ENCODE assay signal across 10 cellular contexts in genomic region chr22:17891427-17892167, GRCh38.
DNase-seq lines count a peak whose midpoint lies in the region; ATAC-seq and TF ChIP-seq lines count a peak whose summit lies in the region.
"Had no signal": no experiment of that assay in that cellular context is flagged by ENCODE, and none has a peak within 500 bp of the region (broad histone marks: within the 10 kb centered on the region; RNA-seq: fewer than 3 reads in every experiment).

No MANE protein-coding gene starts in this region.

- intact Hi-C loops in transverse colon (cut with DNase I; ENCODE audit: low total_unique reads): no loop called here

- no peak for TF ChIP-seq POLR2A in transverse colon (IDR thresholded peaks at IDR 0.05)

- H3K9me3 ChIP-seq in transverse colon: no peaks in the 10 kb centered on the region

- in situ Hi-C loops in transverse colon (cut with MboI; ENCODE audit: low pct_ligation_motif_present in 1 of 4, low pct_unique_long_range_greater_than_20kb in 1 of 4, low sequenced_read_pairs in 3 of 4): no loop called here

- H3K27me3 ChIP-seq in transverse colon: no peaks in the 10 kb centered on the region

- peak; percentile 5 for DNase-seq in NCI-H510A treated with DMSO at 0.1 percent for 48 hours (lab: John Stamatoyannopoulos, UW)
- DNase-seq in NCI-H510A (lab: John Stamatoyannopoulos, UW): no peak
- DNase-seq in hypothalamus (lab: John Stamatoyannopoulos, UW): peak in 30 of 51 donors; percentile 7 to 77 (median 36)
- peak; percentile 83 for DNase-seq in transverse colon
- no peak for DNase-seq in dedifferentiated amniotic fluid mesenchymal stem cell (ENCODE audit: extremely low spot score)
- no peak for DNase-seq in kidney glomerular epithelial cell (lab: John Stamatoyannopoulos, UW)

- TF ChIP-seq EP300 in transverse colon (IDR thresholded peaks at IDR 0.05; ENCODE audit: low read depth): no peak

- no peak for ATAC-seq in HG03196 (IDR thresholded peaks at IDR 0.05; ENCODE audit: unreplicated experiment)

- peak overlapping the region; percentile 44 for H3K27ac ChIP-seq in angular gyrus (ENCODE audit: low read depth, low read length)
- H3K27ac ChIP-seq in transverse colon: peak overlapping the region; percentile 80 to 87 (median 84)
- H3K27ac ChIP-seq: C4-2B, epithelial cell of prostate had no signal

- H3K4me3 ChIP-seq in transverse colon: no peak overlapping the region

- peaks cover 12 to 58% (median 44%) of the 10 kb centered on the region in 4 donors for H3K4me1 ChIP-seq in transverse colon

- H3K36me3 ChIP-seq in transverse colon: peaks cover 0 to 28% (median 4%) of the 10 kb centered on the region in 4 donors

- TF ChIP-seq CTCF in transverse colon (IDR thresholded peaks at IDR 0.05): peak; percentile 56 to 76 (median 65)

- WGBS in transverse colon (ENCODE audit: low coverage in 1 of 2), 2 donors: 38% methylated on average over 12 of the region's 12 CpGs; no CpG with 5 or more reads in 1 of the 2 donors

Comparison
In these comparisons a context has a peak if more than half of its experiments do, and no peak if none do; other contexts are left out.
1. DNase-seq: peak in NCI-H510A treated with DMSO at 0.1 percent for 48 hours (single experiment), hypothalamus (30 of 51) and transverse colon (single experiment); none in NCI-H510A (single experiment), dedifferentiated amniotic fluid mesenchymal stem cell (single experiment) and kidney glomerular epithelial cell (single experiment).